ENCODE assay signal across 26 cellular contexts in the genomic region with DNA sequence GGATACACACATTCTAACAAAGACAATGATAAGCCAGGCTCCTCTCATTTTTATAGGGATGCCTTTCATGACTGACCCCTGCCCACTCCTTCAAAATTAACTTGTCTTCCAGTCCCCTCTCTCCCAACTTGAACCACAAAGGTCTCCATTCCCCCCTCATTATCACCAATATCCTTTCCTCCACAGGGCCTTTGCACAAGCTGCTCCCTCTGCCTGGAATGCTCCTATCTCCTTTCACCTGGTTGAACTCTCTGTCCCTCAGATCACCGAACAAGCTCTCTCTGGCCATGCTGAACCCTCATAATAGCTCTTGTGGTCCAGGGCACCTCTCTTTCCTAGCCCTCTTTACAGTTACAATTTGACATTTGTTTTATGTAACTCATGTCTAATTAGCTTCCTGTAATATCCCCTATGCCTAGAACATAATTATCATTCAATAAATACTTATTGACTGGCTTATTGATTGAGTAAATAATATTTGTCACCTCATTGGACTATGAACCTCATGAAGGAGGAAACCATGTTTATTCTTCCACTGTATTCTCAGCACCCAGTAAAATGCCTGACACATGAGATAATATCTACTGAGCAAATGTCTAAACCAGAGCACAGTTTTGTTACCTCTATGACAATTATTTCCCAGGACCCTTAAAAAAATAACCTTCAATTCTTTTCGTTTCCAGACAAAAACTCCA.
"Had no signal": no experiment of that assay in that cellular context is flagged by ENCODE, and none has a peak within 500 bp of the region (broad histone marks: within the 10 kb centered on the region; RNA-seq: fewer than 3 reads in every experiment).

No MANE protein-coding gene starts in this region.

- H3K36me3 ChIP-seq: brain microvascular endothelial cell, cardiac muscle cell had no signal

- ATAC-seq: activated CD8-positive, alpha-beta memory T cell treated with anti-CD3 and anti-CD28 coated beads, Interleukin-2, amount 10 ng/mL, durations not matched to agents 7 days and 5 days; Panc1; Right ventricle myocardium inferior; T-cell had no signal

- DNase-seq: activated B cell treated with CpG ODN at 0.5 μM for 24 hours; activated CD4-positive, alpha-beta T cell treated with anti-CD3 and anti-CD28 coated beads for 1 hour; activated CD4-positive, alpha-beta T cell treated with anti-CD3 and anti-CD28 coated beads, Interleukin-2, amount 10 ng/mL, durations not matched to agents 24 days and 14 days; activated CD4-positive, alpha-beta T cell treated with anti-CD3 and anti-CD28 coated beads, Interleukin-2, amount 50 U/mL, for 48 hours; activated CD8-positive, alpha-beta memory T cell treated with anti-CD3 and anti-CD28 coated beads, Interleukin-2, amount 10 ng/mL, durations not matched to agents 7 days and 5 days; activated effector memory CD4-positive, alpha-beta T cell treated with Interleukin-2 at 50 U/mL for 16 hours; activated naive CD4-positive, alpha-beta T cell; activated T-cell treated with anti-CD3 and anti-CD28 coated beads, Interleukin-2, amount 50 U/mL, for 24 hours; amygdala; brain microvascular endothelial cell; Karpas-422; NCI-H1048; NCI-H1694 treated with DMSO at 0.1 percent for 48 hours; NCI-H2081; NCI-H510A treated with DMSO at 0.1 percent for 48 hours; NCI-H69; NK-92 treated with Interleukin-12 subunit alpha and Interleukin-12 subunit beta, amount 100 ng/mL, for 24 hours; OCI-M1; RPMI8226; T-cell; T-helper 2 cell; T1000 had no signal

- H3K27ac ChIP-seq: brain microvascular endothelial cell, cardiac muscle cell, SK-N-MC had no signal

- H3K27me3 ChIP-seq: brain microvascular endothelial cell, cardiac muscle cell had no signal

- H3K4me3 ChIP-seq: cardiac muscle cell, SK-N-MC had no signal
